Comparison of ENCODE assay signal across 8 cellular contexts in the genomic region with DNA sequence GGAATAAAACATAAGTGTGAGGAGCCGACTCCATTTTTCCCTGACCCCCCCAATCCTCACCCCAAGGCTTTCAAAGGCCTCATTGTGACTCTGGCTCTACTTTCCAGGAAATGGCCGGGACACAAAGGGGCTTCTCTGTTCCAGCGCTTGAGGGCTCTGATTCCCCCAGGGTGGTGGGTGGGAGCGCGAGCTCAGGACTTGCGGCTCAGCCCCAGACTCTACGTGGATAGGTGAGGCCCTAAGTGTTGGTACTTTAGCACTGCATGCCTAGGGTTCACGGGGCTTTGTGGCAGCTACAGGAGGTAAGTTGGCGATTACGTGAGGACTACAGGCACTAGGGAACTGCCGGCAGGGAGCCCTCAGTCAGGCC. TPM values are rescaled to one million over a fixed set of nuclear protein-coding genes. Genes with fewer than 3 reads are reported as not detected.
DNase-seq lines count a peak whose midpoint lies in the region; ATAC-seq, FAIRE-seq and TF ChIP-seq lines count a peak whose summit lies in the region.

No MANE protein-coding gene starts in this region.

- H3K27ac Mint-ChIP-seq in stimulated activated memory B cell treated with anti-CD40 and anti-IgM and Interleukin-4, amounts not matched to agents 10 μg/mL and 1 μg/mL and 100 μg/mL, for 72 hours: peak overlapping the region; percentile 98

- no peaks in the 10 kb centered on the region for H3K27me3 ChIP-seq in HL-60 (ENCODE audit: insufficient read depth, poor library complexity, severe bottlenecking)

- peaks cover 10 to 11% of the 10 kb centered on the region in 2 donors for H3K36me3 ChIP-seq in kidney (ENCODE audit: control insufficient read depth in 1 of 2, insufficient read depth in 2 of 2, low read length in 2 of 2)

- H3K4me3 Mint-ChIP-seq in stimulated activated memory B cell treated with anti-CD40 and anti-IgM and Interleukin-4, amounts not matched to agents 10 μg/mL and 1 μg/mL and 100 μg/mL, for 72 hours: peak overlapping the region; percentile 99

- no peak for FAIRE-seq in kidney (lab: Jason Lieb, UNC)

- no peaks in the 10 kb centered on the region for H3K27me3 Mint-ChIP-seq in stimulated activated memory B cell treated with anti-CD40 and anti-IgM and Interleukin-4, amounts not matched to agents 10 μg/mL and 1 μg/mL and 100 μg/mL, for 72 hours

- H3K9me3 ChIP-seq in kidney (ENCODE audit: control insufficient read depth in 1 of 2, low read length in 2 of 2): no peaks in the 10 kb centered on the region

- in situ Hi-C loops in GM13977 (cut with MboI; ENCODE audit: low pct_unique_long_range_greater_than_20kb, low sequenced_read_pairs, unreplicated experiment): no loop called here

- intact Hi-C loops in kidney (cut with DNase I): no loop called here

- peak overlapping the region; percentile 95 for H3K4me3 ChIP-seq in AG10803 (ENCODE audit: low read length)
- peak overlapping the region; percentile 85 for H3K4me3 ChIP-seq in HL-60 (replicated peaks; ENCODE audit: insufficient read depth, low read length)
- peak overlapping the region; percentile 86 to 94 for H3K4me3 ChIP-seq in kidney (ENCODE audit: low read length in 2 of 2)

- DNase-seq in AG10803 (ENCODE audit: low read depth) (no peak), HL-60 (ENCODE audit: low read depth in 1 of 2, low spot score in 1 of 2) (no peak), astrocyte of the hippocampus (ENCODE audit: low read depth, low spot score) (peak; percentile 47), kidney (peak; percentile 69), GM13977 (ENCODE audit: low spot score) (no peak), SHP77 (lab: John Stamatoyannopoulos, UW) (no peak)

- TF ChIP-seq CTCF in AG10803 (conservative IDR thresholded peaks at IDR 0.05; ENCODE audit: low read length) (no peak), HL-60 (IDR thresholded peaks at IDR 0.05; ENCODE audit: insufficient read depth, low read length) (no peak), kidney (IDR thresholded peaks at IDR 0.05; ENCODE audit: borderline replicate concordance, extremely low read depth, insufficient read depth) (no peak), GM13977 (IDR thresholded peaks at IDR 0.05; ENCODE audit: extremely low read depth, insufficient read depth, missing control alignments) (no peak)

- no peak for ATAC-seq in stimulated activated memory B cell treated with anti-CD40 and anti-IgM and Interleukin-4, amounts not matched to agents 10 μg/mL and 1 μg/mL and 100 μg/mL, for 72 hours
- ATAC-seq in GM18502 (IDR thresholded peaks at IDR 0.05; ENCODE audit: poor library complexity, unreplicated experiment): no peak

- no peaks in the 10 kb centered on the region for H3K9me3 Mint-ChIP-seq in stimulated activated memory B cell treated with anti-CD40 and anti-IgM and Interleukin-4, amounts not matched to agents 10 μg/mL and 1 μg/mL and 100 μg/mL, for 72 hours

- H3K36me3 Mint-ChIP-seq in stimulated activated memory B cell treated with anti-CD40 and anti-IgM and Interleukin-4, amounts not matched to agents 10 μg/mL and 1 μg/mL and 100 μg/mL, for 72 hours: peaks cover 16% of the 10 kb centered on the region

- peaks cover 13% of the 10 kb centered on the region for H3K4me1 Mint-ChIP-seq in stimulated activated memory B cell treated with anti-CD40 and anti-IgM and Interleukin-4, amounts not matched to agents 10 μg/mL and 1 μg/mL and 100 μg/mL, for 72 hours

- H3K27ac ChIP-seq in HL-60 (replicated peaks): peak overlapping the region; percentile 98
- peak overlapping the region; percentile 95 to 96 for H3K27ac ChIP-seq in kidney (ENCODE audit: low read depth in 2 of 2, low read length in 2 of 2)

- peak overlapping the region; percentile 91 to 99 for H3K9ac ChIP-seq in kidney (ENCODE audit: low read length in 2 of 2)

- peaks cover 7 to 8% of the 10 kb centered on the region in 2 donors for H3K4me1 ChIP-seq in kidney (ENCODE audit: control insufficient read depth in 1 of 2, insufficient read depth in 1 of 2, low read depth in 1 of 2, low read length in 2 of 2)

RNA-seq across cellular contexts. Expression of gene CNPY2, which starts 0.5 kb away (rescaled TPM):
- total RNA-seq in kidney: 112 TPM
- polyA plus RNA-seq in kidney (ENCODE audit: insufficient read depth, low read depth, low replicate concordance): 156 TPM

RNA-seq across cellular contexts. Expression of gene CS, which starts 15.1 kb away (rescaled TPM):
- 166 TPM for total RNA-seq in kidney
- 105 TPM for polyA plus RNA-seq in kidney (ENCODE audit: insufficient read depth, low read depth, low replicate concordance)

RNA-seq across cellular contexts. Expression of gene PAN2, which starts 18.6 kb away (rescaled TPM):
- 83.0 TPM for total RNA-seq in kidney
- 27.1 TPM for polyA plus RNA-seq in kidney (ENCODE audit: insufficient read depth, low read depth, low replicate concordance)

RNA-seq across cellular contexts. Expression of gene IL23A, which starts 23.4 kb away (rescaled TPM):
- total RNA-seq in kidney: 0.88 TPM
- not detected for polyA plus RNA-seq in kidney (ENCODE audit: insufficient read depth, low read depth, low replicate concordance)

RNA-seq across cellular contexts. Expression of gene STAT2, which starts 44.7 kb away (rescaled TPM):
- total RNA-seq in kidney: 120 TPM
- 27.2 TPM for polyA plus RNA-seq in kidney (ENCODE audit: insufficient read depth, low read depth, low replicate concordance)

Comparison
In these comparisons a context has a peak if more than half of its experiments do, and no peak if none do; other contexts are left out.
1. DNase-seq: peak in astrocyte of the hippocampus (single experiment) and kidney (single experiment); none in AG10803 (single experiment), HL-60 (0 of 2), GM13977 (single experiment) and SHP77 (0 of 2).
2. Peak in every context shown above with its lines, with median percentiles within 50 percentile points of each other: H3K4me3 ChIP-seq.